In genomic region chr1:59757185-59757747, GRCh38 we compare ENCODE assay signal across 30 cellular contexts.
"Had no signal": no experiment of that assay in that cellular context is flagged by ENCODE, and none has a peak within 500 bp of the region (broad histone marks: within the 10 kb centered on the region; RNA-seq: fewer than 3 reads in every experiment).

No MANE protein-coding gene starts in this region.

- H3K27ac ChIP-seq: adrenal gland, body of pancreas, esophagus muscularis mucosa, foreskin keratinocyte, WERI-Rb-1 had no signal

- H3K27me3 ChIP-seq: adrenal gland, body of pancreas, esophagus muscularis mucosa, foreskin keratinocyte, gastrocnemius medialis had no signal

- DNase-seq: activated B cell treated with CpG ODN at 0.5 μM for 24 hours; activated CD4-positive, alpha-beta T cell treated with anti-CD3 and anti-CD28 coated beads for 48 hours; activated CD4-positive, alpha-beta T cell treated with anti-CD3 and anti-CD28 coated beads, Interleukin-2, amount 50 U/mL, for 1 hour; activated CD4-positive, alpha-beta T cell treated with anti-CD3 and anti-CD28 coated beads, Interleukin-2, amount 50 U/mL, for 48 hours; activated CD8-positive, alpha-beta memory T cell treated with anti-CD3 and anti-CD28 coated beads for 24 hours; activated CD8-positive, alpha-beta T cell treated with anti-CD3 and anti-CD28 coated beads for 36 hours; activated effector memory CD4-positive, alpha-beta T cell treated with anti-CD3 and anti-CD28 coated beads, Interleukin-2, amount 50 U/mL, for 16 hours; activated naive CD4-positive, alpha-beta T cell treated with anti-CD3 and anti-CD28 coated beads for 36 hours; activated naive CD8-positive, alpha-beta T cell treated with anti-CD3 and anti-CD28 coated beads for 36 hours; activated naive CD8-positive, alpha-beta T cell treated with anti-CD3 and anti-CD28 coated beads, Interleukin-2, amount 50 U/mL, for 24 hours; activated T-cell treated with anti-CD3 and anti-CD28 coated beads, Interleukin-2, amount 50 U/mL, for 4 hours; adrenal gland; amygdala; aorta; body of pancreas; caudate nucleus; cortex of kidney; dermis blood vessel endothelial cell; effector CD4-positive, alpha-beta T cell; effector memory CD8-positive, alpha-beta T cell; erythroblast; foreskin keratinocyte; gastrocnemius medialis; T-helper 1 cell; T-helper 17 cell; T1000; WERI-Rb-1 had no signal

- H3K36me3 ChIP-seq: adrenal gland, esophagus muscularis mucosa, gastrocnemius medialis, WERI-Rb-1 had no signal

- H3K9me3 ChIP-seq: adrenal gland, body of pancreas, esophagus muscularis mucosa, gastrocnemius medialis had no signal

- ATAC-seq: activated CD4-positive, CD25-positive, alpha-beta regulatory T cell treated with anti-CD3 and anti-CD28 coated beads, Interleukin-2, amount 50 U/mL, for 24 hours; activated CD8-positive, alpha-beta T cell treated with anti-CD3 and anti-CD28 coated beads for 36 hours; activated naive CD8-positive, alpha-beta T cell treated with anti-CD3 and anti-CD28 coated beads, Interleukin-2, amount 50 U/mL, for 24 hours; activated T-cell treated with anti-CD3 and anti-CD28 coated beads, Interleukin-2, amount 50 U/mL, for 4 hours; activated T-helper 17 cell treated with anti-CD3 and anti-CD28 coated beads, Interleukin-2, amount 50 U/mL, for 72 hours; body of pancreas; effector memory CD8-positive, alpha-beta T cell; foreskin keratinocyte; gastrocnemius medialis; T-helper 17 cell had no signal

- H3K4me1 ChIP-seq: foreskin keratinocyte had no signal

- H3K4me3 ChIP-seq: adrenal gland, body of pancreas, esophagus muscularis mucosa, gastrocnemius medialis had no signal
